ENCODE assay signal across 1 cellular context in the genomic region with DNA sequence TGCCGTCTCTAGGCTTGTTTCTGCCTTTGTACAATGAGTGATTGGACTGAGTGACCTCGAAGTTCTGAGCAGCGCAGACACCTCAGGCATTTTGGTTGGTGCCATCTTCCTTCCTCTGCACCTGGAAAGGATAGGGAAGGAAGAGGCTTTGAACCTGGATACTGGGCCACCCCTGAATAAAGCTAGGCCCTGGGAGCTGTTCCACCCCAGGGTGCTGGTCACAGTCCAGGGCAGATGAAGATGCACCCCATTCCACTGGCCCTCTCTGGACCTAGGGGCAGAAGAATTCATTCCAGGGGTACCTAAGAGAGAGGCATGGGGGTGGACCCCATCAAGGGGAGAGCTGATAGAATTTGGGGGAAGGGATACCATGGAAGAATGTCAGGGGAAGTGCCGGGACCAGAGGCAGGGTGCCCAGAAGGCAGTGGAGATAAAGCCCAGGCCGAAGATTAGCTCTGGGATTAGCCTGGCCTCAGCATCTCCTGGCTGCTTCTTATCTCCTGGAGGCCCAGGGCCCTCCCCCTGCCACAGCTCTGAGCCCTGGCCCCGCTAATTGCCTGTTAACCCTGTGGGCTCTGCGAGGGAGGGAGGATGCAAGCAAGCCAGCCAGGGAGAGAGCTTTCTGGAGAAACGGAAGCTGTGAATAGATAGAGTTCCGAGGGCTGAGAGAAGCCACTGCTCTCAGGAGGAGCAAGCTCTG.
TF ChIP-seq lines count a peak whose summit lies in the region.

No MANE protein-coding gene starts in this region.

TF ChIP-seq in K562, 482 proteins besides CTCF, POLR2A, EP300 and RAD21 (continues in another document):
- TF ChIP-seq STAT5A (IDR thresholded peaks at IDR 0.05; ENCODE audit: borderline replicate concordance, low read length) (peak; percentile 69; the same call in 1 of the 2 replicates), ARID1B (IDR thresholded peaks at IDR 0.05) (peak; percentile 96), GATAD2B (IDR thresholded peaks at IDR 0.05; ENCODE audit: borderline replicate concordance) (peak; percentile 92), TAF1 (IDR thresholded peaks at IDR 0.05; ENCODE audit: control insufficient read depth, extremely low read depth, insufficient read depth, low read length, severe bottlenecking) (peak; percentile 47), ZBTB7A (IDR thresholded peaks at IDR 0.05; ENCODE audit: borderline replicate concordance, control insufficient read depth, low read depth, low read length) (peak; percentile 68; the same call in 1 of the 2 replicates), EGR1 (conservative IDR thresholded peaks at IDR 0.05) (0 out of 2 replicates have a peak, but pooled peaks have one; percentile 14), ZBED1 (IDR thresholded peaks at IDR 0.05) (no peak), NR4A1 (CRISPR knock-in tag; IDR thresholded peaks at IDR 0.05) (no peak), NR4A1 (tag; IDR thresholded peaks at IDR 0.05) (peak; percentile 56), PML (IDR thresholded peaks at IDR 0.05; ENCODE audit: low read length) (peak; percentile 80), SPI1 (IDR thresholded peaks at IDR 0.05; ENCODE audit: borderline replicate concordance, low read depth, low read length) (peak; percentile 65; the same call in 1 of the 2 replicates), ZFPM2 (CRISPR knock-in tag; IDR thresholded peaks at IDR 0.05) (no peak), HDAC3 (IDR thresholded peaks at IDR 0.05; ENCODE audit: borderline replicate concordance, partially characterized antibody) (peak; percentile 79), NR2C2 (CRISPR knock-in tag; IDR thresholded peaks at IDR 0.05) (no peak), NR2C2 (tag; IDR thresholded peaks at IDR 0.05) (0 out of 2 replicates have a peak, but pooled peaks have one; percentile 50), SP2 (IDR thresholded peaks at IDR 0.05; ENCODE audit: extremely low read depth, low read depth, low read length, poor library complexity, severe bottlenecking) (no peak), ZNF311 (CRISPR knock-in tag; IDR thresholded peaks at IDR 0.05) (0 out of 2 replicates have a peak, but pooled peaks have one; percentile 23), KLF16 (IDR thresholded peaks at IDR 0.05) (peak; percentile 89), HDAC2 (IDR thresholded peaks at IDR 0.05) (peak; percentile 77; the same call in 1 of the 2 replicates), CSDE1 (IDR thresholded peaks at IDR 0.05) (0 out of 4 replicates have a peak, but pooled peaks of 1 of the 2 experiments have one; percentile 37), TARDBP (IDR thresholded peaks at IDR 0.05) (peak; percentile 72; the same call in 1 of the 2 replicates), CREM (IDR thresholded peaks at IDR 0.05; ENCODE audit: low read depth) (peak; percentile 60; the same call in 1 of the 2 replicates), ZBTB17 (CRISPR knock-in tag; IDR thresholded peaks at IDR 0.05) (no peak), HNRNPLL (IDR thresholded peaks at IDR 0.05; ENCODE audit: low read depth, low read length, poor library complexity, severe bottlenecking) (no peak), ZFX (CRISPR knock-in tag; IDR thresholded peaks at IDR 0.05) (peak; percentile 52), NFXL1 (CRISPR knock-in tag; IDR thresholded peaks at IDR 0.05) (no peak), JUNB (CRISPR knock-in tag; conservative IDR thresholded peaks at IDR 0.05) (no peak), SP1 (CRISPR knock-in tag; IDR thresholded peaks at IDR 0.05) (peak; percentile 78), SAP30 (IDR thresholded peaks at IDR 0.05; ENCODE audit: borderline replicate concordance, insufficient read depth, low read depth, low read length, poor library complexity, severe bottlenecking) (no peak), HDAC8 (tag; IDR thresholded peaks at IDR 0.05) (no peak), FOXJ2 (tag; IDR thresholded peaks at IDR 0.05) (no peak), ESRRA (IDR thresholded peaks at IDR 0.05; ENCODE audit: borderline replicate concordance, low read depth) (peak; percentile 48; the same call in 1 of the 2 replicates), TBL1XR1 (IDR thresholded peaks at IDR 0.05; ENCODE audit: low read length in 2 of 2) (peak in 1 of 2 experiments; percentile 80; a peak in 2 of 4 replicates), MBD2 (IDR thresholded peaks at IDR 0.05; ENCODE audit: borderline replicate concordance, low read depth) (0 out of 2 replicates have a peak, but pooled peaks have one; percentile 43)
- TF ChIP-seq, protein P1, sequence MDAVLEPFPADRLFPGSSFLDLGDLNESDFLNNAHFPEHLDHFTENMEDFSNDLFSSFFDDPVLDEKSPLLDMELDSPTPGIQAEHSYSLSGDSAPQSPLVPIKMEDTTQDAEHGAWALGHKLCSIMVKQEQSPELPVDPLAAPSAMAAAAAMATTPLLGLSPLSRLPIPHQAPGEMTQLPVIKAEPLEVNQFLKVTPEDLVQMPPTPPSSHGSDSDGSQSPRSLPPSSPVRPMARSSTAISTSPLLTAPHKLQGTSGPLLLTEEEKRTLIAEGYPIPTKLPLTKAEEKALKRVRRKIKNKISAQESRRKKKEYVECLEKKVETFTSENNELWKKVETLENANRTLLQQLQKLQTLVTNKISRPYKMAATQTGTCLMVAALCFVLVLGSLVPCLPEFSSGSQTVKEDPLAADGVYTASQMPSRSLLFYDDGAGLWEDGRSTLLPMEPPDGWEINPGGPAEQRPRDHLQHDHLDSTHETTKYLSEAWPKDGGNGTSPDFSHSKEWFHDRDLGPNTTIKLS (IDR thresholded peaks at IDR 0.05; ENCODE audit: borderline replicate concordance, low read depth), result peak; percentile 29; the same call in 1 of the 2 replicates
- TF ChIP-seq, protein P2, sequence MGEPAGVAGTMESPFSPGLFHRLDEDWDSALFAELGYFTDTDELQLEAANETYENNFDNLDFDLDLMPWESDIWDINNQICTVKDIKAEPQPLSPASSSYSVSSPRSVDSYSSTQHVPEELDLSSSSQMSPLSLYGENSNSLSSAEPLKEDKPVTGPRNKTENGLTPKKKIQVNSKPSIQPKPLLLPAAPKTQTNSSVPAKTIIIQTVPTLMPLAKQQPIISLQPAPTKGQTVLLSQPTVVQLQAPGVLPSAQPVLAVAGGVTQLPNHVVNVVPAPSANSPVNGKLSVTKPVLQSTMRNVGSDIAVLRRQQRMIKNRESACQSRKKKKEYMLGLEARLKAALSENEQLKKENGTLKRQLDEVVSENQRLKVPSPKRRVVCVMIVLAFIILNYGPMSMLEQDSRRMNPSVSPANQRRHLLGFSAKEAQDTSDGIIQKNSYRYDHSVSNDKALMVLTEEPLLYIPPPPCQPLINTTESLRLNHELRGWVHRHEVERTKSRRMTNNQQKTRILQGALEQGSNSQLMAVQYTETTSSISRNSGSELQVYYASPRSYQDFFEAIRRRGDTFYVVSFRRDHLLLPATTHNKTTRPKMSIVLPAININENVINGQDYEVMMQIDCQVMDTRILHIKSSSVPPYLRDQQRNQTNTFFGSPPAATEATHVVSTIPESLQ (CRISPR knock-in tag; IDR thresholded peaks at IDR 0.05), result no peak
- TF ChIP-seq, protein P3, sequence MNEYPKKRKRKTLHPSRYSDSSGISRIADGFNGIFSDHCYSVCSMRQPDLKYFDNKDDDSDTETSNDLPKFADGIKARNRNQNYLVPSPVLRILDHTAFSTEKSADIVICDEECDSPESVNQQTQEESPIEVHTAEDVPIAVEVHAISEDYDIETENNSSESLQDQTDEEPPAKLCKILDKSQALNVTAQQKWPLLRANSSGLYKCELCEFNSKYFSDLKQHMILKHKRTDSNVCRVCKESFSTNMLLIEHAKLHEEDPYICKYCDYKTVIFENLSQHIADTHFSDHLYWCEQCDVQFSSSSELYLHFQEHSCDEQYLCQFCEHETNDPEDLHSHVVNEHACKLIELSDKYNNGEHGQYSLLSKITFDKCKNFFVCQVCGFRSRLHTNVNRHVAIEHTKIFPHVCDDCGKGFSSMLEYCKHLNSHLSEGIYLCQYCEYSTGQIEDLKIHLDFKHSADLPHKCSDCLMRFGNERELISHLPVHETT (CRISPR knock-in tag; conservative IDR thresholded peaks at IDR 0.05 in 1 of 2, IDR thresholded peaks at IDR 0.05 in 1 of 2), result peak in 1 of 2 experiments; percentile 65; a peak in 2 of 4 replicates
- TF ChIP-seq, protein P4, sequence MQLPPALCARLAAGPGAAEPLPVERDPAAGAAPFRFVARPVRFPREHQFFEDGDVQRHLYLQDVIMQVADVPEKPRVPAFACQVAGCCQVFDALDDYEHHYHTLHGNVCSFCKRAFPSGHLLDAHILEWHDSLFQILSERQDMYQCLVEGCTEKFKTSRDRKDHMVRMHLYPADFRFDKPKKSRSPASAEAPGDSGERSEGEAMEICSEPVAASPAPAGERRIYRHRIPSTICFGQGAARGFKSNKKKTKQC (CRISPR knock-in tag; IDR thresholded peaks at IDR 0.05), result no peak
- TF ChIP-seq, protein P5, sequence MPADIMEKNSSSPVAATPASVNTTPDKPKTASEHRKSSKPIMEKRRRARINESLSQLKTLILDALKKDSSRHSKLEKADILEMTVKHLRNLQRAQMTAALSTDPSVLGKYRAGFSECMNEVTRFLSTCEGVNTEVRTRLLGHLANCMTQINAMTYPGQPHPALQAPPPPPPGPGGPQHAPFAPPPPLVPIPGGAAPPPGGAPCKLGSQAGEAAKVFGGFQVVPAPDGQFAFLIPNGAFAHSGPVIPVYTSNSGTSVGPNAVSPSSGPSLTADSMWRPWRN (IDR thresholded peaks at IDR 0.05; ENCODE audit: low read depth), result peak; percentile 77
- TF ChIP-seq, protein P6, sequence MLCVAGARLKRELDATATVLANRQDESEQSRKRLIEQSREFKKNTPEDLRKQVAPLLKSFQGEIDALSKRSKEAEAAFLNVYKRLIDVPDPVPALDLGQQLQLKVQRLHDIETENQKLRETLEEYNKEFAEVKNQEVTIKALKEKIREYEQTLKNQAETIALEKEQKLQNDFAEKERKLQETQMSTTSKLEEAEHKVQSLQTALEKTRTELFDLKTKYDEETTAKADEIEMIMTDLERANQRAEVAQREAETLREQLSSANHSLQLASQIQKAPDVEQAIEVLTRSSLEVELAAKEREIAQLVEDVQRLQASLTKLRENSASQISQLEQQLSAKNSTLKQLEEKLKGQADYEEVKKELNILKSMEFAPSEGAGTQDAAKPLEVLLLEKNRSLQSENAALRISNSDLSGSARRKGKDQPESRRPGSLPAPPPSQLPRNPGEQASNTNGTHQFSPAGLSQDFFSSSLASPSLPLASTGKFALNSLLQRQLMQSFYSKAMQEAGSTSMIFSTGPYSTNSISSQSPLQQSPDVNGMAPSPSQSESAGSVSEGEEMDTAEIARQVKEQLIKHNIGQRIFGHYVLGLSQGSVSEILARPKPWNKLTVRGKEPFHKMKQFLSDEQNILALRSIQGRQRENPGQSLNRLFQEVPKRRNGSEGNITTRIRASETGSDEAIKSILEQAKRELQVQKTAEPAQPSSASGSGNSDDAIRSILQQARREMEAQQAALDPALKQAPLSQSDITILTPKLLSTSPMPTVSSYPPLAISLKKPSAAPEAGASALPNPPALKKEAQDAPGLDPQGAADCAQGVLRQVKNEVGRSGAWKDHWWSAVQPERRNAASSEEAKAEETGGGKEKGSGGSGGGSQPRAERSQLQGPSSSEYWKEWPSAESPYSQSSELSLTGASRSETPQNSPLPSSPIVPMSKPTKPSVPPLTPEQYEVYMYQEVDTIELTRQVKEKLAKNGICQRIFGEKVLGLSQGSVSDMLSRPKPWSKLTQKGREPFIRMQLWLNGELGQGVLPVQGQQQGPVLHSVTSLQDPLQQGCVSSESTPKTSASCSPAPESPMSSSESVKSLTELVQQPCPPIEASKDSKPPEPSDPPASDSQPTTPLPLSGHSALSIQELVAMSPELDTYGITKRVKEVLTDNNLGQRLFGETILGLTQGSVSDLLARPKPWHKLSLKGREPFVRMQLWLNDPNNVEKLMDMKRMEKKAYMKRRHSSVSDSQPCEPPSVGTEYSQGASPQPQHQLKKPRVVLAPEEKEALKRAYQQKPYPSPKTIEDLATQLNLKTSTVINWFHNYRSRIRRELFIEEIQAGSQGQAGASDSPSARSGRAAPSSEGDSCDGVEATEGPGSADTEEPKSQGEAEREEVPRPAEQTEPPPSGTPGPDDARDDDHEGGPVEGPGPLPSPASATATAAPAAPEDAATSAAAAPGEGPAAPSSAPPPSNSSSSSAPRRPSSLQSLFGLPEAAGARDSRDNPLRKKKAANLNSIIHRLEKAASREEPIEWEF (CRISPR knock-in tag; IDR thresholded peaks at IDR 0.05), result no peak
- TF ChIP-seq, protein P7, sequence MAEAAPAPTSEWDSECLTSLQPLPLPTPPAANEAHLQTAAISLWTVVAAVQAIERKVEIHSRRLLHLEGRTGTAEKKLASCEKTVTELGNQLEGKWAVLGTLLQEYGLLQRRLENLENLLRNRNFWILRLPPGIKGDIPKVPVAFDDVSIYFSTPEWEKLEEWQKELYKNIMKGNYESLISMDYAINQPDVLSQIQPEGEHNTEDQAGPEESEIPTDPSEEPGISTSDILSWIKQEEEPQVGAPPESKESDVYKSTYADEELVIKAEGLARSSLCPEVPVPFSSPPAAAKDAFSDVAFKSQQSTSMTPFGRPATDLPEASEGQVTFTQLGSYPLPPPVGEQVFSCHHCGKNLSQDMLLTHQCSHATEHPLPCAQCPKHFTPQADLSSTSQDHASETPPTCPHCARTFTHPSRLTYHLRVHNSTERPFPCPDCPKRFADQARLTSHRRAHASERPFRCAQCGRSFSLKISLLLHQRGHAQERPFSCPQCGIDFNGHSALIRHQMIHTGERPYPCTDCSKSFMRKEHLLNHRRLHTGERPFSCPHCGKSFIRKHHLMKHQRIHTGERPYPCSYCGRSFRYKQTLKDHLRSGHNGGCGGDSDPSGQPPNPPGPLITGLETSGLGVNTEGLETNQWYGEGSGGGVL (CRISPR knock-in tag; IDR thresholded peaks at IDR 0.05), result no peak
- TF ChIP-seq, protein P8, sequence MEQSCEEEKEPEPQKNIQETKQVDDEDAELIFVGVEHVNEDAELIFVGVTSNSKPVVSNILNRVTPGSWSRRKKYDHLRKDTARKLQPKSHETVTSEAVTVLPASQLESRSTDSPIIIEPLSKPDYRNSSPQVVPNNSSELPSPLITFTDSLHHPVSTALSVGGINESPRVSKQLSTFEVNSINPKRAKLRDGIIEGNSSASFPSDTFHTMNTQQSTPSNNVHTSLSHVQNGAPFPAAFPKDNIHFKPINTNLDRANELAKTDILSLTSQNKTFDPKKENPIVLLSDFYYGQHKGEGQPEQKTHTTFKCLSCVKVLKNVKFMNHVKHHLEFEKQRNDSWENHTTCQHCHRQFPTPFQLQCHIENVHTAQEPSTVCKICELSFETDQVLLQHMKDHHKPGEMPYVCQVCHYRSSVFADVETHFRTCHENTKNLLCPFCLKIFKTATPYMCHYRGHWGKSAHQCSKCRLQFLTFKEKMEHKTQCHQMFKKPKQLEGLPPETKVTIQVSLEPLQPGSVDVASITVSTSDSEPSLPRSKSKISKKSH (CRISPR knock-in tag; IDR thresholded peaks at IDR 0.05), result no peak
